Comparison of ENCODE assay signal across 7 cellular contexts in genomic region chr2:236483102-236483501, GRCh38.
"Had no signal": no experiment of that assay in that cellular context is flagged by ENCODE, and none has a peak within 500 bp of the region (broad histone marks: within the 10 kb centered on the region; RNA-seq: fewer than 3 reads in every experiment).

No MANE protein-coding gene starts in this region.

- H3K4me2 ChIP-seq: KMS-11 had no signal

- ATAC-seq: K562 had no signal

- DNase-seq: IMR-90, KBM-7, KG1 had no signal

- H3K4me3 ChIP-seq: K562 had no signal

- H3K9ac ChIP-seq: KMS-11 had no signal

- FAIRE-seq: HTR-8/SVneo, K562 had no signal

- H3K27ac ChIP-seq: HL-60, KMS-11 had no signal
